In genomic region chr11:5809122-5809519, GRCh38 we compare ENCODE assay signal across 8 cellular contexts. TPM values are rescaled to one million over a fixed set of nuclear protein-coding genes. Genes with fewer than 3 reads are reported as not detected.
DNase-seq lines count a peak whose midpoint lies in the region; ATAC-seq and TF ChIP-seq lines count a peak whose summit lies in the region.

No MANE protein-coding gene starts in this region.

- H4K91ac ChIP-seq in IMR-90 (ENCODE audit: insufficient read depth, low read depth, low read length), result no peak overlapping the region

- H3K27ac ChIP-seq in right atrium auricular region (no peak overlapping the region), IMR-90 (ENCODE audit: insufficient read depth, low read length) (no peak overlapping the region), colonic mucosa (no peak overlapping the region), RWPE1 (no peak overlapping the region)

- peaks cover 0 to 9% of the 10 kb centered on the region in 2 donors for H3K4me1 ChIP-seq in right atrium auricular region
- no peaks in the 10 kb centered on the region for H3K4me1 ChIP-seq in IMR-90 (ENCODE audit: control insufficient read depth, insufficient read depth, low read length)
- H3K4me1 ChIP-seq in colonic mucosa, result no peaks in the 10 kb centered on the region

- no peaks in the 10 kb centered on the region for H3K9me1 ChIP-seq in IMR-90 (ENCODE audit: insufficient read depth, low read length)

- H3K9ac ChIP-seq in IMR-90 (ENCODE audit: low read depth, low read length), result no peak overlapping the region
- peak overlapping the region in 1 of 2 donors; percentile 24 for H3K9ac ChIP-seq in colonic mucosa (ENCODE audit: low read depth in 2 of 2, low read length in 2 of 2)

- H3K27me3 ChIP-seq in right atrium auricular region (no peaks in the 10 kb centered on the region), IMR-90 (ENCODE audit: control insufficient read depth, insufficient read depth, low read length) (peaks cover 7% of the 10 kb centered on the region), colonic mucosa (no peaks in the 10 kb centered on the region)

- TF ChIP-seq POLR2A in IMR-90 (IDR thresholded peaks at IDR 0.05; ENCODE audit: low read depth, low read length), result no peak

- peak overlapping the region; percentile 87 for H3K4me3 Mint-ChIP-seq in nephron progenitor cell

- no peak overlapping the region for H2AK5ac ChIP-seq in IMR-90 (ENCODE audit: low read depth, low read length)

- H2BK120ac ChIP-seq in IMR-90 (ENCODE audit: low read depth, low read length), result no peak overlapping the region

- H3K4me2 ChIP-seq in IMR-90 (ENCODE audit: low read depth, low read length), result peak overlapping the region; percentile 90

- intact Hi-C loops in cardiac septum (cut with DNase I), result loop anchor here (5.0 kb wide), 2 partner anchors 207 to 332 kb away; no protein-coding TSS in a partner anchor
- intact Hi-C loops in IMR-90 (cut with micrococcal nuclease), result loop anchor here (2.0 to 10.0 kb wide), 5 partner anchors 124 to 1624 kb away; partner anchors contain the start of gene TRIM5
- intact Hi-C loops in colonic mucosa (cut with DNase I), result loop anchor here (2.0 to 10.0 kb wide), 5 partner anchors 127 to 1174 kb away; partner anchors contain the start of gene OR51D1

- DNase-seq in right atrium auricular region (ENCODE audit: low spot score), result no peak
- no peak for DNase-seq in cardiac septum (ENCODE audit: low spot score)
- DNase-seq in IMR-90, result no peak
- DNase-seq in colonic mucosa, result no peak
- DNase-seq in nephron progenitor cell, result no peak
- no peak for DNase-seq in HT-29 (ENCODE audit: low spot score)
- no peak for DNase-seq in RWPE1 (ENCODE audit: low spot score)

- H3K9me3 ChIP-seq in right atrium auricular region, result no peaks in the 10 kb centered on the region
- H3K9me3 ChIP-seq in IMR-90 (ENCODE audit: control insufficient read depth, insufficient read depth, low read length), result no peaks in the 10 kb centered on the region
- H3K9me3 ChIP-seq in colonic mucosa, result no peaks in the 10 kb centered on the region

- H2BK15ac ChIP-seq in IMR-90 (ENCODE audit: low read depth, low read length), result no peak overlapping the region

- no peak overlapping the region for H3K14ac ChIP-seq in IMR-90 (replicated peaks; ENCODE audit: low read depth, low read length)

- H4K20me1 ChIP-seq in IMR-90 (ENCODE audit: insufficient read depth, low read length), result no peaks in the 10 kb centered on the region

- TF ChIP-seq CTCF in right atrium auricular region (IDR thresholded peaks at IDR 0.05), result no peak
- no peak for TF ChIP-seq CTCF in IMR-90 (conservative IDR thresholded peaks at IDR 0.05; ENCODE audit: low read depth, low read length)
- TF ChIP-seq CTCF in colonic mucosa (IDR thresholded peaks at IDR 0.05), result no peak
- no peak for TF ChIP-seq CTCF in nephron progenitor cell (IDR thresholded peaks at IDR 0.05)
- TF ChIP-seq CTCF in RWPE1 (conservative IDR thresholded peaks at IDR 0.05; ENCODE audit: low read depth), result no peak

- ATAC-seq in IMR-90 (ENCODE audit: low read depth) (no peak; the same call in 1 of the 2 replicates), GM18520 (IDR thresholded peaks at IDR 0.05; ENCODE audit: unreplicated experiment) (no peak)

- H2BK5ac ChIP-seq in IMR-90 (ENCODE audit: low read depth, low read length, poor library complexity, severe bottlenecking), result no peak overlapping the region

- WGBS in IMR-90 (ENCODE audit: extremely low coverage in 2 of 2, insufficient read length in 1 of 2), 2 experiments, result 58% methylated on average over 3 of the region's 5 CpGs; no CpG with 5 or more reads in 1 of the 2 experiments

- no peak overlapping the region for H2AK9ac ChIP-seq in IMR-90 (replicated peaks; ENCODE audit: low read depth, low read length, poor library complexity)

- peak overlapping the region; percentile 89 for H2AFZ ChIP-seq in IMR-90 (replicated peaks; ENCODE audit: low read length, poor library complexity)

- dilution Hi-C loops in IMR-90 (cut with HindIII; ENCODE audit: low sequenced_read_pairs, unreplicated experiment), result no loop called here

- CTCF ChIA-PET in IMR-90 (lab: Yijun Ruan, JAX), result interaction anchor here (0.5 to 1.9 kb wide), 2 partner anchors 13 to 333 kb away, joined by 5 to 8 read pairs; no protein-coding TSS in a partner anchor
- CTCF ChIA-PET in RWPE1 (lab: Yijun Ruan, JAX), result interaction anchor here (0.6 kb wide), 1 partner anchor 608 kb away, joined by 3 read pairs; the partner anchor contains the start of gene OR51V1

- peaks cover 18% of the 10 kb centered on the region for H3K27me3 Mint-ChIP-seq in nephron progenitor cell (ENCODE audit: low read depth, poor library complexity)

- H3K36me3 ChIP-seq in right atrium auricular region, result no peaks in the 10 kb centered on the region
- H3K36me3 ChIP-seq in IMR-90 (ENCODE audit: control insufficient read depth, insufficient read depth, low read length), result no peaks in the 10 kb centered on the region
- H3K36me3 ChIP-seq in colonic mucosa, result no peaks in the 10 kb centered on the region

- BruUV-seq in IMR-90 (replicated peaks; lab: Mats Ljungman, UMichigan), result no TSS peak

- H4K5ac ChIP-seq in IMR-90 (ENCODE audit: low read depth, low read length), result no peak overlapping the region

- no peak overlapping the region for H3K56ac ChIP-seq in IMR-90 (ENCODE audit: extremely low read depth, insufficient read depth, low read length)

- H3K9me3 Mint-ChIP-seq in nephron progenitor cell, result peaks cover 4% of the 10 kb centered on the region

- POLR2A ChIA-PET in IMR-90 (lab: Charles Lee; ENCODE audit: unreplicated experiment), result no interaction called here
- POLR2A ChIA-PET in RWPE1 (lab: Yijun Ruan, JAX; ENCODE audit: low non-redundant PET), result no interaction called here

- no peaks in the 10 kb centered on the region for H3K36me3 Mint-ChIP-seq in nephron progenitor cell (ENCODE audit: low read depth)

- no peak for TF ChIP-seq RAD21 in IMR-90 (IDR thresholded peaks at IDR 0.05; ENCODE audit: low read length)

- no peak overlapping the region for H2BK20ac ChIP-seq in IMR-90 (ENCODE audit: low read depth, low read length)

- H3K79me1 ChIP-seq in IMR-90 (ENCODE audit: low read depth in 1 of 2, low read length in 2 of 2), result no peaks in the 10 kb centered on the region

- peaks cover 21% of the 10 kb centered on the region for H3K4me1 Mint-ChIP-seq in nephron progenitor cell

- in situ Hi-C loops in IMR-90 (cut with MboI; ENCODE audit: low sequenced_read_pairs), result no loop called here

- no peak overlapping the region for H3K23ac ChIP-seq in IMR-90 (ENCODE audit: low read depth, low read length)

- H3K18ac ChIP-seq in IMR-90 (ENCODE audit: low read depth, low read length), result no peak overlapping the region

- no peak overlapping the region for H3K27ac Mint-ChIP-seq in nephron progenitor cell

- no peak overlapping the region for H4K8ac ChIP-seq in IMR-90 (ENCODE audit: low read depth in 2 of 2, low read length in 2 of 2)

- no peak overlapping the region for H3K4ac ChIP-seq in IMR-90 (ENCODE audit: low read depth, low read length)

- H3K4me3 ChIP-seq in right atrium auricular region, result peak overlapping the region; percentile 15 to 53
- peak overlapping the region; percentile 45 for H3K4me3 ChIP-seq in IMR-90 (ENCODE audit: insufficient read depth, low read depth, low read length)
- peak overlapping the region; percentile 39 for H3K4me3 ChIP-seq in colonic mucosa

TF ChIP-seq in IMR-90, 13 proteins besides CTCF, POLR2A, EP300 and RAD21 (continues in another document):
- TF ChIP-seq RCOR1 (IDR thresholded peaks at IDR 0.05; ENCODE audit: insufficient replicate concordance, low read length), result no peak
- TF ChIP-seq MXI1 (IDR thresholded peaks at IDR 0.05; ENCODE audit: borderline replicate concordance, low read depth, low read length), result no peak
- TF ChIP-seq USF2 (IDR thresholded peaks at IDR 0.05; ENCODE audit: low read depth, low read length), result no peak

RNA-seq across cellular contexts. Expression of gene OR52N2, which starts 0.4 kb away (rescaled TPM):
- not detected for total RNA-seq in right atrium auricular region
- not detected for total RNA-seq in cardiac septum
- total RNA-seq in IMR-90 (2012; rRNA removed), result not detected in 2 replicates
- polyA plus RNA-seq in IMR-90 (2012; rRNA removed), result not detected in 2 replicates
- not detected in 2 replicates for polyA plus RNA-seq in IMR-90 (2012; cell fraction: cytosol; rRNA removed)
- not detected in 2 replicates for polyA plus RNA-seq in IMR-90 (2012; cell fraction: nucleus; rRNA removed; ENCODE audit: low replicate concordance)
- total RNA-seq in colonic mucosa, result not detected
- not detected in 2 replicates for total RNA-seq in HT-29 (2014; rRNA removed; shearing (Covaris generic))

RNA-seq across cellular contexts. Expression of gene OR52N1, which starts 18.1 kb away (rescaled TPM):
- total RNA-seq in right atrium auricular region (not detected), cardiac septum (not detected), IMR-90 (2012; rRNA removed) (not detected in 2 replicates), colonic mucosa (not detected)
- polyA plus RNA-seq in IMR-90 (2012; rRNA removed), result not detected in 2 replicates
- not detected in 2 replicates for polyA plus RNA-seq in IMR-90 (2012; cell fraction: cytosol; rRNA removed)
- polyA plus RNA-seq in IMR-90 (2012; cell fraction: nucleus; rRNA removed; ENCODE audit: low replicate concordance), result not detected in 2 replicates
- total RNA-seq in HT-29 (2014; rRNA removed; shearing (Covaris generic)), result not detected in 2 replicates

RNA-seq across cellular contexts. Expression of gene OR52N5, which starts 26.0 kb away (rescaled TPM):
- total RNA-seq in right atrium auricular region (not detected), cardiac septum (not detected), IMR-90 (2012; rRNA removed) (not detected in 2 replicates), colonic mucosa (not detected)
- polyA plus RNA-seq in IMR-90 (2012; rRNA removed), result not detected in 2 replicates
- not detected in 2 replicates for polyA plus RNA-seq in IMR-90 (2012; cell fraction: cytosol; rRNA removed)
- polyA plus RNA-seq in IMR-90 (2012; cell fraction: nucleus; rRNA removed; ENCODE audit: low replicate concordance), result not detected in 2 replicates
- total RNA-seq in HT-29 (2014; rRNA removed; shearing (Covaris generic)), result not detected in 2 replicates

RNA-seq across cellular contexts. Expression of gene OR52E6, which starts 32.6 kb away (rescaled TPM):
- total RNA-seq in right atrium auricular region (not detected), cardiac septum (not detected), IMR-90 (2012; rRNA removed) (not detected in 2 replicates), colonic mucosa (not detected)
- not detected in 2 replicates for polyA plus RNA-seq in IMR-90 (2012; rRNA removed)
- polyA plus RNA-seq in IMR-90 (2012; cell fraction: cytosol; rRNA removed), result not detected in 2 replicates
- not detected in 2 replicates for polyA plus RNA-seq in IMR-90 (2012; cell fraction: nucleus; rRNA removed; ENCODE audit: low replicate concordance)
- not detected in 2 replicates for total RNA-seq in HT-29 (2014; rRNA removed; shearing (Covaris generic))

RNA-seq across cellular contexts. Expression of gene OR52E8, which starts 48.4 kb away (rescaled TPM):
- not detected for total RNA-seq in right atrium auricular region
- total RNA-seq in cardiac septum, result not detected
- total RNA-seq in IMR-90 (2012; rRNA removed), result not detected in 2 replicates
- not detected in 2 replicates for polyA plus RNA-seq in IMR-90 (2012; rRNA removed)
- not detected in 2 replicates for polyA plus RNA-seq in IMR-90 (2012; cell fraction: cytosol; rRNA removed)
- not detected in 2 replicates for polyA plus RNA-seq in IMR-90 (2012; cell fraction: nucleus; rRNA removed; ENCODE audit: low replicate concordance)
- not detected for total RNA-seq in colonic mucosa
- not detected in 2 replicates for total RNA-seq in HT-29 (2014; rRNA removed; shearing (Covaris generic))
